In the genomic region with DNA sequence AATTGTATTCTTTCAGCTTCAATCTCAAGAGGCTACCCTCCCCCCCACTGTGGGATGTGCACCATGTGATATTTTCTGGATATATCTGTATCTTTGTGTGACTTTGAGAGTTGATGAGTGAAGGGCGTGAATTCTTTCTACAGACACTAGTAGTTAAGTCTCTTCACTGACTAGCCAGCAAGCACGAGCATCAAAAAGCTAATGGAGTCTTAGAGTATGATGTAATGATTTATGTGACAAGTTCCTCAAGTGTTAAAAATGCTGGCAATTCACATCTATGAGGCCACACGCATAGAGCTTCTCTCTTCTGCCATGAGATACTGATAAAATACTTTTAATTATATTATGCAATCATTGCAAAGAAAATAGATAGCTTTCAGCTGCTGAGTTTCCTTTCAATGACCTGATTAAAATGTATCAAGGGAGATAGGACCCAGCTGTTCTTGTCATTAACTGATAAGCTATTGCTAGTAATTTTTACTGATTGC, we compare ENCODE assay signal across 16 cellular contexts.
DNase-seq lines count a peak whose midpoint lies in the region; ATAC-seq and TF ChIP-seq lines count a peak whose summit lies in the region.
"Had no signal": no experiment of that assay in that cellular context is flagged by ENCODE, and none has a peak within 500 bp of the region (broad histone marks: within the 10 kb centered on the region; RNA-seq: fewer than 3 reads in every experiment).

No MANE protein-coding gene starts in this region.

- H3K4me3 ChIP-seq in heart right ventricle (no peak overlapping the region), left ventricle myocardium inferior (no peak overlapping the region)

- DNase-seq in heart right ventricle, result no peak
- DNase-seq in left ventricle myocardium inferior, result no peak
- peak; percentile 39 for DNase-seq in SK-N-DZ (ENCODE audit: low spot score)
- no peak for DNase-seq in left cardiac atrium
- DNase-seq in GM20000 (ENCODE audit: low spot score), result no peak
- DNase-seq in NCI-H69 (lab: John Stamatoyannopoulos, UW), result no peak
- DNase-seq: Caco-2; CD4-positive, CD25-positive, alpha-beta regulatory T cell; DMS153; H7; NCI-H1092 treated with DMSO at 0.1 percent for 48 hours; NCI-H1694 treated with DMSO at 0.1 percent for 48 hours; NCI-H446 treated with DMSO at 0.1 percent for 48 hours; NCI-H774; SIG-M5 had no signal

- H3K9me3 ChIP-seq in heart right ventricle, result no peaks in the 10 kb centered on the region
- H3K9me3 ChIP-seq in left ventricle myocardium inferior (replicated peaks), result no peaks in the 10 kb centered on the region
- H3K9me3 ChIP-seq: Caco-2 had no signal

- TF ChIP-seq CTCF in heart right ventricle (IDR thresholded peaks at IDR 0.05), result no peak
- no peak for TF ChIP-seq CTCF in left ventricle myocardium inferior (IDR thresholded peaks at IDR 0.05; ENCODE audit: borderline replicate concordance)
- no peak for TF ChIP-seq CTCF in GM20000 (IDR thresholded peaks at IDR 0.05; ENCODE audit: extremely low read depth, missing control alignments)

- H3K27me3 ChIP-seq in heart right ventricle, result no peaks in the 10 kb centered on the region
- H3K27me3 ChIP-seq in left ventricle myocardium inferior (ENCODE audit: low read depth), result no peaks in the 10 kb centered on the region

- peaks cover 0 to 17% (median 13%) of the 10 kb centered on the region in 9 donors for H3K4me1 ChIP-seq in heart right ventricle
- H3K4me1 ChIP-seq in left ventricle myocardium inferior, result peaks cover 19% of the 10 kb centered on the region
- H3K4me1 ChIP-seq: Caco-2 had no signal

- H3K36me3 ChIP-seq in heart right ventricle (no peaks in the 10 kb centered on the region), left ventricle myocardium inferior (no peaks in the 10 kb centered on the region)

- 12 to 13% methylated on average over 3 of the region's 3 CpGs for WGBS in heart right ventricle, 2 donors

- intact Hi-C loops in heart right ventricle (cut with DNase I) (no loop called here), left ventricle myocardium inferior (cut with micrococcal nuclease) (no loop called here), left cardiac atrium (cut with DNase I) (no loop called here)

- ATAC-seq in heart right ventricle, result peak in 6 of 8 donors; percentile 23 to 69 (median 55)
- ATAC-seq in left cardiac atrium, result peak; percentile 62 to 70
- ATAC-seq in GM19467 (IDR thresholded peaks at IDR 0.05; ENCODE audit: unreplicated experiment), result no peak

- no peak overlapping the region for H3K27ac ChIP-seq in heart right ventricle
- no peak overlapping the region for H3K27ac ChIP-seq in left ventricle myocardium inferior (replicated peaks)
